In the genomic region with DNA sequence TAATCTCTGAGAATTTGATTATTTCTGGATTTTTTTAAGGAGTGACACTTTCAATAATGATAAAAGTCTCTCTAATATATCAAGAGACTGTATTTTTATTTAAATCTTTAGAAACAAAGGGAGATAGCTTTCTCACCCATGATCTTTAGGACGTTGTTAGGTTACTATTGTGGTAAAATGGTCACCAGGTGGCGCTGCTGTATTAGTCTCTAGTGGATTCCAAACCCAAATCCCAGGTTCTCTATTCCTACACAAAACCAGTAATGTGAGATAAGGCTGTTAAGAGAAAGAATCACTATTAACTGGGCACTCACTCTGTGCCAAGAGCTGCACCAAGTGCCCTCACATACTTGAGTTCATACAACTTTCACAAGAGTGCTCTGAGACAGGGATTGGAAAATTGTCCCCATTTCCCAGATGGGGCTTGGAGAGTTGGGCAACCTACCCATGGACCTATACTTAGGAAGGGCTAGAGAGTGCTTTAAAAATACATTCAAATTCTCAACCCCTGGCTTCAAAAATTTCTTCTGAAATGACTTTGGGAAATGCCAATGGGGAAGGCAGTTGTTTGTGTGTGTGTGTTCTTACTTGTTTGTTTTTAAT, we compare ENCODE assay signal across 8 cellular contexts.
DNase-seq lines count a peak whose midpoint lies in the region; ATAC-seq, FAIRE-seq and TF ChIP-seq lines count a peak whose summit lies in the region.

No MANE protein-coding gene starts in this region.

- no peak overlapping the region for H3K27ac Mint-ChIP-seq in nephron progenitor cell

- no peaks in the 10 kb centered on the region for H3K9me3 Mint-ChIP-seq in nephron progenitor cell

- ATAC-seq in HG03175 (IDR thresholded peaks at IDR 0.05; ENCODE audit: unreplicated experiment) = peak; percentile 55
- no peak for ATAC-seq in GM19463 (IDR thresholded peaks at IDR 0.05; ENCODE audit: unreplicated experiment)

- 0 to 2% methylated on average over 2 of the region's 2 CpGs for WGBS in thyroid gland, 2 donors

- no peaks in the 10 kb centered on the region for H3K27me3 ChIP-seq in thyroid gland

- H3K4me1 Mint-ChIP-seq in nephron progenitor cell = no peaks in the 10 kb centered on the region

- H3K36me3 Mint-ChIP-seq in nephron progenitor cell (ENCODE audit: low read depth) = no peaks in the 10 kb centered on the region

- DNase-seq in D721Med (ENCODE audit: insufficient read length, low spot score) (peak; percentile 16), NCI-H748 treated with DMSO at 0.1 percent for 48 hours (lab: John Stamatoyannopoulos, UW) (peak; percentile 69), fibroblast of mammary gland (ENCODE audit: low read depth) (peak; percentile 81), nephron progenitor cell (peak; percentile 73), thyroid gland (peak; percentile 76 to 77)
- DNase-seq in activated CD8-positive, alpha-beta memory T cell treated with anti-CD3 and anti-CD28 coated beads, Interleukin-2, amount 50 U/mL, for 4 hours = peak; percentile 46

- no peak for TF ChIP-seq POLR2A in thyroid gland (IDR thresholded peaks at IDR 0.05)

- intact Hi-C loops in thyroid gland (cut with DNase I) = no loop called here

- no peak overlapping the region for H3K4me3 Mint-ChIP-seq in nephron progenitor cell

- H3K36me3 ChIP-seq in thyroid gland = no peaks in the 10 kb centered on the region

- no peaks in the 10 kb centered on the region for H3K27me3 Mint-ChIP-seq in nephron progenitor cell (ENCODE audit: low read depth, poor library complexity)

- peak; percentile 74 for TF ChIP-seq CTCF in D721Med (IDR thresholded peaks at IDR 0.05; ENCODE audit: insufficient read depth, missing control alignments)
- peak; percentile 72 for TF ChIP-seq CTCF in fibroblast of mammary gland (conservative IDR thresholded peaks at IDR 0.05; ENCODE audit: control insufficient read depth, insufficient read depth, low read depth, low read length)
- peak; percentile 67 for TF ChIP-seq CTCF in nephron progenitor cell (IDR thresholded peaks at IDR 0.05)
- peak in 5 of 6 experiments; percentile 30 to 67 (median 58) for TF ChIP-seq CTCF in thyroid gland (IDR thresholded peaks at IDR 0.05)

- no peak overlapping the region for H3K4me3 ChIP-seq in fibroblast of mammary gland (ENCODE audit: control insufficient read depth, low read depth, low read length)
- no peak overlapping the region for H3K4me3 ChIP-seq in thyroid gland (replicated peaks in 1 of 3)

- H3K4me1 ChIP-seq in thyroid gland = no peaks in the 10 kb centered on the region

- H3K9me3 ChIP-seq in thyroid gland = no peaks in the 10 kb centered on the region

- H3K27ac ChIP-seq in thyroid gland = no peak overlapping the region

- peak; percentile 58 for FAIRE-seq in D721Med (lab: Jason Lieb, UNC)

Comparison
In these comparisons a context has a peak if more than half of its experiments do, and no peak if none do; other contexts are left out.
1. DNase-seq: peak in every context shown above with its lines; median percentile 81 in fibroblast of mammary gland; 76 in thyroid gland; 73 in nephron progenitor cell; 69 in NCI-H748 treated with DMSO at 0.1 percent for 48 hours; 46 in activated CD8-positive, alpha-beta memory T cell treated with anti-CD3 and anti-CD28 coated beads, Interleukin-2, amount 50 U/mL, for 4 hours; 16 in D721Med.